Comparison of ENCODE assay signal across 20 cellular contexts in the genomic region with DNA sequence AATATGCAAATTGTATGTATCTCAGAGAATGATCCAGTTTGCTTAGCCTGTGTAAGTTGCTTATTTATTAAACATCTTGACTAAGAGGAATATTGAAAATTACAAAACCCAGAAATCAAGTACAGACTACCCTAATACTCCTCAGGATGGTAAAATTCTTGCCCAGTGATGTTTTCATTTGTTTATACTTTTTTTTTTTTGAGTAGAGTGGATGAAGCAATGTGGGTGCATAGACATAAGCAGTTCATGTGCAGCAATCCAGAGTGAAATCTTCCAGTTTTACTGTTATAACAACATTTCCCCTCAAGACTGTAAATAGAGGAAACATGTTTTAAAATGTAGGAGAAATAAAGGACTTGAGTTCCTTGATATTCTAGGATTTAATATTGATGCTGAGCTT. TPM values are rescaled to one million over a fixed set of nuclear protein-coding genes. Genes with fewer than 3 reads are reported as not detected.
DNase-seq lines count a peak whose midpoint lies in the region; ATAC-seq and TF ChIP-seq lines count a peak whose summit lies in the region.
"Had no signal": no experiment of that assay in that cellular context is flagged by ENCODE, and none has a peak within 500 bp of the region (broad histone marks: within the 10 kb centered on the region; RNA-seq: fewer than 3 reads in every experiment).

No MANE protein-coding gene starts in this region.

- H2BK5ac ChIP-seq in IMR-90 (ENCODE audit: low read depth, low read length, poor library complexity, severe bottlenecking): no peak overlapping the region

- no peak overlapping the region for H2BK15ac ChIP-seq in IMR-90 (ENCODE audit: low read depth, low read length)

- peaks cover 0 to 4% of the 10 kb centered on the region in 2 experiments; a peak in 1 of 4 replicates for H3K79me1 ChIP-seq in IMR-90 (ENCODE audit: low read depth in 1 of 2, low read length in 2 of 2)

- H2BK120ac ChIP-seq in IMR-90 (ENCODE audit: low read depth, low read length): no peak overlapping the region

- in situ Hi-C loops in IMR-90 (cut with MboI; ENCODE audit: low sequenced_read_pairs) (no loop called here), GM13976 (cut with MboI; ENCODE audit: low sequenced_read_pairs, unreplicated experiment) (no loop called here)

- H3K18ac ChIP-seq in IMR-90 (ENCODE audit: low read depth, low read length): no peak overlapping the region

- no peaks in the 10 kb centered on the region for H3K9me3 ChIP-seq in IMR-90 (ENCODE audit: control insufficient read depth, insufficient read depth, low read length)
- H3K9me3 ChIP-seq in colonic mucosa: no peaks in the 10 kb centered on the region
- H3K9me3 ChIP-seq: BE2C, HAP-1 had no signal

- CTCF ChIA-PET in IMR-90 (lab: Yijun Ruan, JAX): no interaction called here

- intact Hi-C loops in IMR-90 (cut with micrococcal nuclease) (no loop called here), colonic mucosa (cut with DNase I) (no loop called here)

- TF ChIP-seq CTCF in IMR-90 (conservative IDR thresholded peaks at IDR 0.05; ENCODE audit: low read depth, low read length): no peak
- no peak for TF ChIP-seq CTCF in GM13976 (IDR thresholded peaks at IDR 0.05; ENCODE audit: borderline replicate concordance, control extremely low read depth, extremely low read depth, insufficient read depth, missing control alignments)
- no peak for TF ChIP-seq CTCF in colonic mucosa (IDR thresholded peaks at IDR 0.05)

- peak; percentile 41 for ATAC-seq in IMR-90 (ENCODE audit: low read depth)
- ATAC-seq in GM18870 (IDR thresholded peaks at IDR 0.05; ENCODE audit: unreplicated experiment): no peak
- ATAC-seq: GM23338 had no signal

- H3K36me3 ChIP-seq in IMR-90 (ENCODE audit: control insufficient read depth, insufficient read depth, low read length) (no peaks in the 10 kb centered on the region), colonic mucosa (no peaks in the 10 kb centered on the region)
- H3K36me3 ChIP-seq: BE2C; BLaER1 treated with 17β-estradiol and CSF1 and Interleukin-3, amounts not matched to agents 10 nM and 100 nM had no signal

- H2BK20ac ChIP-seq in IMR-90 (ENCODE audit: low read depth, low read length): no peak overlapping the region

- no peak overlapping the region for H3K56ac ChIP-seq in IMR-90 (ENCODE audit: extremely low read depth, insufficient read depth, low read length)

- POLR2A ChIA-PET in IMR-90 (lab: Charles Lee; ENCODE audit: unreplicated experiment): no interaction called here

- no peak overlapping the region for H3K23ac ChIP-seq in IMR-90 (ENCODE audit: low read depth, low read length)

- H2AK5ac ChIP-seq in IMR-90 (ENCODE audit: low read depth, low read length): no peak overlapping the region

- H3K4me3 ChIP-seq in IMR-90 (ENCODE audit: insufficient read depth, low read depth, low read length) (no peak overlapping the region), colonic mucosa (no peak overlapping the region)
- H3K4me3 ChIP-seq: BLaER1 treated with 17β-estradiol and CSF1 and Interleukin-3, amounts not matched to agents 10 nM and 100 nM; GM23338; HAP-1 had no signal

- BruUV-seq in IMR-90 (replicated peaks; lab: Mats Ljungman, UMichigan): no TSS peak

- no peak for TF ChIP-seq RAD21 in IMR-90 (IDR thresholded peaks at IDR 0.05; ENCODE audit: low read length)

- no peak overlapping the region for H4K8ac ChIP-seq in IMR-90 (ENCODE audit: low read depth in 2 of 2, low read length in 2 of 2)

- no peak overlapping the region for H3K14ac ChIP-seq in IMR-90 (replicated peaks; ENCODE audit: low read depth, low read length)

- no peaks in the 10 kb centered on the region for H4K20me1 ChIP-seq in IMR-90 (ENCODE audit: insufficient read depth, low read length)
- H4K20me1 ChIP-seq: BLaER1 treated with 17β-estradiol and CSF1 and Interleukin-3, amounts not matched to agents 10 nM and 100 nM had no signal

- H3K4me1 ChIP-seq in IMR-90 (ENCODE audit: control insufficient read depth, insufficient read depth, low read length) (peaks cover 2% of the 10 kb centered on the region; the same call in 1 of the 2 replicates), colonic mucosa (no peaks in the 10 kb centered on the region)
- H3K4me1 ChIP-seq: BE2C; BLaER1 treated with 17β-estradiol and CSF1 and Interleukin-3, amounts not matched to agents 10 nM and 100 nM had no signal

- TF ChIP-seq POLR2A in IMR-90 (IDR thresholded peaks at IDR 0.05; ENCODE audit: low read depth, low read length): no peak

- H4K91ac ChIP-seq in IMR-90 (ENCODE audit: insufficient read depth, low read depth, low read length): no peak overlapping the region

- no peak overlapping the region for H4K5ac ChIP-seq in IMR-90 (ENCODE audit: low read depth, low read length)

- peak; percentile 46 for DNase-seq in IMR-90
- peak; percentile 21 for DNase-seq in fibroblast of gingiva (ENCODE audit: low read depth)
- peak; percentile 21 for DNase-seq in iris pigment epithelial cell (ENCODE audit: low read depth)
- no peak for DNase-seq in DMS153 (lab: John Stamatoyannopoulos, UW)
- DNase-seq in GM13976 (ENCODE audit: low spot score): no peak
- DNase-seq in colonic mucosa: no peak
- DNase-seq: AML-193; BE2C; CD4-positive, alpha-beta T cell; CD8-positive, alpha-beta memory T cell; DMS 273 treated with DMSO at 0.1 percent for 48 hours; DMS53; DMS79 treated with DMSO at 0.1 percent for 48 hours; GF-D8; HFFc6 had no signal

- no peak overlapping the region for H2AK9ac ChIP-seq in IMR-90 (replicated peaks; ENCODE audit: low read depth, low read length, poor library complexity)

- H3K27ac ChIP-seq in IMR-90 (ENCODE audit: insufficient read depth, low read length) (no peak overlapping the region), colonic mucosa (no peak overlapping the region)
- H3K27ac ChIP-seq: BLaER1 treated with 17β-estradiol and CSF1 and Interleukin-3, amounts not matched to agents 10 nM and 100 nM had no signal

- H3K9ac ChIP-seq in IMR-90 (ENCODE audit: low read depth, low read length) (no peak overlapping the region), colonic mucosa (ENCODE audit: low read depth in 2 of 2, low read length in 2 of 2) (no peak overlapping the region)
- H3K9ac ChIP-seq: BLaER1 treated with 17β-estradiol and CSF1 and Interleukin-3, amounts not matched to agents 10 nM and 100 nM had no signal

- H3K9me1 ChIP-seq in IMR-90 (ENCODE audit: insufficient read depth, low read length): no peaks in the 10 kb centered on the region

- no peak overlapping the region for H2AFZ ChIP-seq in IMR-90 (replicated peaks; ENCODE audit: low read length, poor library complexity)
- H2AFZ ChIP-seq: GM23338 had no signal

- H3K4me2 ChIP-seq in IMR-90 (ENCODE audit: low read depth, low read length): no peak overlapping the region
- H3K4me2 ChIP-seq: BLaER1 treated with 17β-estradiol and CSF1 and Interleukin-3, amounts not matched to agents 10 nM and 100 nM; GM23338 had no signal

- H3K4ac ChIP-seq in IMR-90 (ENCODE audit: low read depth, low read length): no peak overlapping the region

- H3K27me3 ChIP-seq in IMR-90 (ENCODE audit: control insufficient read depth, insufficient read depth, low read length) (no peaks in the 10 kb centered on the region), colonic mucosa (peaks cover 5% of the 10 kb centered on the region)
- H3K27me3 ChIP-seq: BLaER1 treated with 17β-estradiol and CSF1 and Interleukin-3, amounts not matched to agents 10 nM and 100 nM had no signal

- dilution Hi-C loops in IMR-90 (cut with HindIII; ENCODE audit: low sequenced_read_pairs, unreplicated experiment): no loop called here

TF ChIP-seq in IMR-90, 13 proteins besides CTCF, POLR2A, EP300 and RAD21:
- TF ChIP-seq FOS (IDR thresholded peaks at IDR 0.05; ENCODE audit: low read depth, low read length) (no peak), CEBPB (IDR thresholded peaks at IDR 0.05; ENCODE audit: low read depth, low read length) (peak; percentile 69; the same call in 1 of the 2 replicates)

RNA-seq across cellular contexts. Expression of gene GLRB, which starts 4.7 kb away (rescaled TPM):
- 3.0 and 3.9 TPM in 2 replicates for total RNA-seq in IMR-90 (2012; rRNA removed)
- 2.8 and 3.2 TPM in 2 replicates for polyA plus RNA-seq in IMR-90 (2012; rRNA removed)
- 0.69 and 0.91 TPM in 2 replicates for polyA plus RNA-seq in IMR-90 (2012; cell fraction: cytosol; rRNA removed)
- 0.50 and 3.1 TPM in 2 replicates for polyA plus RNA-seq in IMR-90 (2012; cell fraction: nucleus; rRNA removed; ENCODE audit: low replicate concordance)
- total RNA-seq in colonic mucosa: under 1 TPM; 0.37 to 0.42 TPM
- total RNA-seq: CD4-positive, alpha-beta T cell; CD8-positive, alpha-beta memory T cell had no signal
- polyA plus RNA-seq: CD14-positive monocyte; CD8-positive, alpha-beta memory T cell had no signal

Comparison
In these comparisons a context has a peak if more than half of its experiments do, and no peak if none do; other contexts are left out.
1. DNase-seq: peak in IMR-90 (single experiment), fibroblast of gingiva (single experiment) and iris pigment epithelial cell (single experiment); none in DMS153 (single experiment), GM13976 (single experiment) and colonic mucosa (single experiment).